8 cellular contexts compared by ENCODE assay signal in the genomic region with DNA sequence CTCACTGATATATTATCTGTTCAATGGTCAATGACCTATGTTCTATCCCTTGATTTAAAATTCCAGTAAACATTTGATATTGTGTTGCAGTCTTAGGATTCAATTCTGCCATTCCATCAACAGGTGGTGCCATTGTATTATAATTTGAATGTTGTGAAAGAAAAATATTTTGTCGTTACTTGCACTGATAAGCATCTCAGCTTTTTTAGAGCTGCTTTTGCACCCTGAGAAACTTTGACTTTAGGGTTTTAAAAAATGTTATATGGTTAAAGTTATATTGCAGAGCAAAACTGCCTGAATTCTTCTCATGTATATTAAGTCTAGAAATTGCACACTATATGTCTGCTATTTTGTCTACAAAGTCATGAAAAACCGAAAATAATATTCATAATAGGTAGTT. TPM values are rescaled to one million over a fixed set of nuclear protein-coding genes. Genes with fewer than 3 reads are reported as not detected.
DNase-seq lines count a peak whose midpoint lies in the region; ATAC-seq and TF ChIP-seq lines count a peak whose summit lies in the region.
"Had no signal": no experiment of that assay in that cellular context is flagged by ENCODE, and none has a peak within 500 bp of the region (broad histone marks: within the 10 kb centered on the region; RNA-seq: fewer than 3 reads in every experiment).

No MANE protein-coding gene starts in this region.

- H3K36me3 ChIP-seq in Karpas-422 (ENCODE audit: insufficient read depth, low read length): no peaks in the 10 kb centered on the region

- no peak overlapping the region for H2AFZ ChIP-seq in Karpas-422 (ENCODE audit: low read length)

- H3K9me3 Mint-ChIP-seq in immature natural killer cell: no peaks in the 10 kb centered on the region
- H3K9me3 Mint-ChIP-seq: T-helper 1 cell treated with Interleukin-12 subunit alpha and Interleukin-12 subunit beta and Interleukin-4 antibody, amounts not matched to agents 30 μg/mL and 1 μg/mL, for 36 hours had no signal

- H3K27me3 ChIP-seq in Karpas-422 (ENCODE audit: low read length): no peaks in the 10 kb centered on the region

- no peaks in the 10 kb centered on the region for H3K79me2 ChIP-seq in Karpas-422 (ENCODE audit: low read length)

- H3K9ac ChIP-seq in Karpas-422 (ENCODE audit: low read length): no peak overlapping the region

- no peak overlapping the region for H3K4me2 ChIP-seq in Karpas-422 (ENCODE audit: low read depth, low read length, poor library complexity, severe bottlenecking)

- H3K9me3 ChIP-seq in Karpas-422 (ENCODE audit: low read length): no peaks in the 10 kb centered on the region

- no peaks in the 10 kb centered on the region for H3K36me3 Mint-ChIP-seq in immature natural killer cell

- no peak overlapping the region for H3K4me3 Mint-ChIP-seq in immature natural killer cell
- H3K4me3 Mint-ChIP-seq: T-helper 1 cell treated with Interleukin-12 subunit alpha and Interleukin-12 subunit beta and Interleukin-4 antibody, amounts not matched to agents 30 μg/mL and 1 μg/mL, for 36 hours had no signal

- DNase-seq in G401 (ENCODE audit: low spot score) (peak; percentile 59), Karpas-422 (peak; percentile 75), immature natural killer cell (peak in 2 of 3 donors; percentile 9 to 34), NCI-H446 treated with DMSO at 0.1 percent for 48 hours (lab: John Stamatoyannopoulos, UW) (no peak)

- H3K27me3 Mint-ChIP-seq in immature natural killer cell (ENCODE audit: low read depth in 3 of 3): peaks cover 3 to 24% (median 9%) of the 10 kb centered on the region in 3 donors

- H3K4me1 Mint-ChIP-seq in immature natural killer cell: no peaks in the 10 kb centered on the region

- no peaks in the 10 kb centered on the region for H3K4me1 ChIP-seq in Karpas-422 (ENCODE audit: low read length)

- no peaks in the 10 kb centered on the region for H3K9me2 ChIP-seq in Karpas-422 (replicated peaks; ENCODE audit: insufficient read depth, low read length)

- H4K20me1 ChIP-seq in Karpas-422 (ENCODE audit: insufficient read depth, low read depth, low read length): no peaks in the 10 kb centered on the region

- in situ Hi-C loops in G401 (cut with HindIII; ENCODE audit: low sequenced_read_pairs): no loop called here

- peak; percentile 75 for TF ChIP-seq CTCF in VCaP (conservative IDR thresholded peaks at IDR 0.05)

- no peak overlapping the region for H3K27ac Mint-ChIP-seq in immature natural killer cell
- H3K27ac Mint-ChIP-seq: T-helper 1 cell treated with Interleukin-12 subunit alpha and Interleukin-12 subunit beta and Interleukin-4 antibody, amounts not matched to agents 30 μg/mL and 1 μg/mL, for 36 hours had no signal

- H3K27ac ChIP-seq in Karpas-422 (ENCODE audit: low read length): no peak overlapping the region
- H3K27ac ChIP-seq in VCaP: no peak overlapping the region; the same call in 1 of the 2 replicates

- ATAC-seq in GM19467 (IDR thresholded peaks at IDR 0.05; ENCODE audit: unreplicated experiment) (no peak), HG02852 (IDR thresholded peaks at IDR 0.05; ENCODE audit: unreplicated experiment) (no peak)

- H3K4me3 ChIP-seq in Karpas-422 (ENCODE audit: low read length): no peak overlapping the region

RNA-seq across cellular contexts. Expression of gene MINDY3, which starts 18.8 kb away (rescaled TPM):
- 13.9 and 23.3 TPM in 2 replicates for total RNA-seq in G401 (2014; rRNA removed; shearing (Covaris generic))
- total RNA-seq in Karpas-422 (2014; rRNA removed; shearing (Covaris generic); ENCODE audit: low replicate concordance): 22.6 and 43.0 TPM in 2 replicates
- 1 to 10 TPM; 1.7 to 6.6 (median 5.0) TPM for polyA plus RNA-seq in immature natural killer cell
